In genomic region chr3:99430348-99431134, GRCh38 we compare ENCODE assay signal across 18 cellular contexts.
DNase-seq lines count a peak whose midpoint lies in the region; ATAC-seq, FAIRE-seq and TF ChIP-seq lines count a peak whose summit lies in the region.
"Had no signal": no experiment of that assay in that cellular context is flagged by ENCODE, and none has a peak within 500 bp of the region (broad histone marks: within the 10 kb centered on the region; RNA-seq: fewer than 3 reads in every experiment).

No MANE protein-coding gene starts in this region.

- in situ Hi-C loops in ACHN (cut with HindIII; ENCODE audit: low pct_ligation_motif_present, low pct_unique_long_range_greater_than_20kb, low sequenced_read_pairs) = no loop called here

- DNase-seq in bronchial epithelial cell (ENCODE audit: low read depth) (peak; percentile 8), NCI-H510A treated with DMSO at 0.1 percent for 48 hours (lab: John Stamatoyannopoulos, UW) (no peak), ACHN (no peak)
- no peak for DNase-seq in stimulated activated naive CD4-positive, alpha-beta T cell treated with Interleukin-2 at 50 U/mL for 16 hours (lab: John Stamatoyannopoulos, UW)
- DNase-seq: activated CD4-positive, CD25-positive, alpha-beta regulatory T cell treated with anti-CD3 and anti-CD28 coated beads, Interleukin-2, amount 50 U/mL, for 72 hours; amygdala; DMS53; islet precursor cell; MV-4-11; OCI-M1; stimulated activated CD4-positive, alpha-beta T cell treated with anti-CD3 and anti-CD28 coated beads, Interleukin-4, amount 100 ng/mL, for 1 hour; stimulated activated naive CD4-positive, alpha-beta T cell had no signal

- peak; percentile 73 for ATAC-seq in GM18502 (IDR thresholded peaks at IDR 0.05; ENCODE audit: poor library complexity, unreplicated experiment)
- peak; percentile 81 for ATAC-seq in GM21529 (IDR thresholded peaks at IDR 0.05; ENCODE audit: unreplicated experiment)
- ATAC-seq in HG03039 (IDR thresholded peaks at IDR 0.05; ENCODE audit: unreplicated experiment) = peak; percentile 83
- no peak for ATAC-seq in HG03457 (IDR thresholded peaks at IDR 0.05; ENCODE audit: unreplicated experiment)
- ATAC-seq: gastroesophageal sphincter had no signal

- no peak overlapping the region for H3K4me3 ChIP-seq in bronchial epithelial cell (ENCODE audit: low read depth, low read length)
- H3K4me3 ChIP-seq: gastroesophageal sphincter had no signal

- no peak for TF ChIP-seq CTCF in bronchial epithelial cell (IDR thresholded peaks at IDR 0.05; ENCODE audit: insufficient read depth, low read length, severe bottlenecking)

- no peaks in the 10 kb centered on the region for H3K27me3 ChIP-seq in bronchial epithelial cell (ENCODE audit: control insufficient read depth, insufficient read depth, low read length)
- H3K27me3 ChIP-seq: gastroesophageal sphincter had no signal

- H3K36me3 ChIP-seq in bronchial epithelial cell (ENCODE audit: control insufficient read depth, insufficient read depth, low read length) = no peaks in the 10 kb centered on the region
- H3K36me3 ChIP-seq: gastroesophageal sphincter had no signal

- FAIRE-seq in bronchial epithelial cell (lab: Jason Lieb, UNC) = no peak
- FAIRE-seq: HTR-8/SVneo had no signal
